26 cellular contexts compared by ENCODE assay signal in genomic region chr6:30163918-30164654, GRCh38. TPM values are rescaled to one million over a fixed set of nuclear protein-coding genes. Genes with fewer than 3 reads are reported as not detected.
A peak's percentile ranks its signal among the peaks of the same experiment; 100 is the strongest.
DNase-seq lines count a peak whose midpoint lies in the region; ATAC-seq, FAIRE-seq and TF ChIP-seq lines count a peak whose summit lies in the region.
"Had no signal": no experiment of that assay in that cellular context is flagged by ENCODE, and none has a peak within 500 bp of the region (broad histone marks: within the 10 kb centered on the region; RNA-seq: fewer than 3 reads in every experiment).

No MANE protein-coding gene starts in this region.

- H3K9ac ChIP-seq in K562 (ENCODE audit: insufficient read depth in 1 of 2, low read depth in 2 of 2, low read length in 2 of 2) (no peak overlapping the region), mucosa of rectum (ENCODE audit: low read depth in 1 of 2, low read length in 2 of 2) (peak overlapping the region; percentile 79 to 91)
- H3K9ac ChIP-seq: GM23248 had no signal

- H3K79me2 ChIP-seq in K562 (ENCODE audit: control insufficient read depth, insufficient read depth, low read length), result no peaks in the 10 kb centered on the region

- H4K20me1 ChIP-seq in K562 (replicated peaks; ENCODE audit: control insufficient read depth, insufficient read depth, low read length), result no peaks in the 10 kb centered on the region

- POLR2A ChIA-PET in K562 (lab: Yijun Ruan, JAX), result interaction anchor here (0.7 kb wide), 1 partner anchor 156 kb away, joined by 3 read pairs; no protein-coding TSS in a partner anchor

- peaks cover 0 to 14% of the 10 kb centered on the region in 2 experiments; a peak in 4 of 5 replicates for H3K4me1 ChIP-seq in K562 (replicated peaks in 1 of 2; ENCODE audit: control insufficient read depth in 2 of 2, insufficient read depth in 2 of 2, low read length in 2 of 2)
- peaks cover 7 to 8% of the 10 kb centered on the region in 2 donors for H3K4me1 ChIP-seq in mucosa of rectum (ENCODE audit: control insufficient read depth in 2 of 2, insufficient read depth in 2 of 2, low read length in 2 of 2)
- H3K4me1 ChIP-seq in breast epithelium, result no peaks in the 10 kb centered on the region
- H3K4me1 ChIP-seq: left ventricle myocardium inferior, tibial artery had no signal

- peak overlapping the region; percentile 35; the same call in 1 of the 2 replicates for H2AFZ ChIP-seq in K562 (ENCODE audit: low read depth, low read length)
- H2AFZ ChIP-seq: GM23248 had no signal

- WGBS in K562 (ENCODE audit: insufficient coverage, low coverage, missing lambda C conversion rate), result 14% methylated on average over 16 of the region's 16 CpGs

- H3K4me3 ChIP-seq in K562 (no peak overlapping the region), mucosa of rectum (ENCODE audit: low read length in 2 of 2) (peak overlapping the region; percentile 69 to 80), breast epithelium (no peak overlapping the region)
- H3K4me3 ChIP-seq: GM12878, GM23248, left ventricle myocardium inferior, tibial artery had no signal

- H3K27ac ChIP-seq in K562 (ENCODE audit: extremely low read depth, low read depth, low read length) (no peak overlapping the region), mucosa of rectum (ENCODE audit: low read depth in 2 of 2, low read length in 2 of 2) (peak overlapping the region; percentile 92 to 94), breast epithelium (no peak overlapping the region)
- H3K27ac ChIP-seq: GM23248, left ventricle myocardium inferior, tibial artery, WERI-Rb-1 had no signal

- CTCF ChIA-PET in K562 (lab: Yijun Ruan, JAX; ENCODE audit: low intra/inter-chr PET ratio), result no interaction called here

- H3K27me3 ChIP-seq in K562 (ENCODE audit: control insufficient read depth in 2 of 2, insufficient read depth in 2 of 2, low read length in 2 of 2) (peaks cover 8 to 40% of the 10 kb centered on the region in 2 experiments; a peak in 4 of 5 replicates), mucosa of rectum (ENCODE audit: control insufficient read depth in 2 of 2, insufficient read depth in 2 of 2, low read length in 2 of 2) (peaks cover 0 to 2% of the 10 kb centered on the region in 2 donors), breast epithelium (peaks cover 0 to 30% of the 10 kb centered on the region in 2 donors)

- no peak for FAIRE-seq in K562 (lab: Jason Lieb, UNC)
- FAIRE-seq: GM12878, GM19239 had no signal

- TF ChIP-seq CTCF in K562 (IDR thresholded peaks at IDR 0.05 in 2 of 3, conservative IDR thresholded peaks at IDR 0.05 in 1 of 3; ENCODE audit: insufficient read depth in 2 of 3, low read depth in 1 of 3, low read length in 3 of 3) (no peak), breast epithelium (IDR thresholded peaks at IDR 0.05) (no peak)

- peak overlapping the region; percentile 52 for H3K4me2 ChIP-seq in K562 (ENCODE audit: insufficient read depth, low read length)

- H3K9me3 ChIP-seq in K562 (replicated peaks; ENCODE audit: control insufficient read depth, insufficient read depth, low read depth, low read length) (no peaks in the 10 kb centered on the region), mucosa of rectum (ENCODE audit: control insufficient read depth in 2 of 2, low read length in 2 of 2) (no peaks in the 10 kb centered on the region), breast epithelium (no peaks in the 10 kb centered on the region)
- H3K9me3 ChIP-seq: left ventricle myocardium inferior, tibial artery had no signal

- TF ChIP-seq EP300 in K562 (IDR thresholded peaks at IDR 0.05; ENCODE audit: low read length), result no peak

- ATAC-seq in K562 (no peak), GM18505 (IDR thresholded peaks at IDR 0.05; ENCODE audit: unreplicated experiment) (no peak)
- ATAC-seq: CD8-positive, alpha-beta T cell; Right ventricle myocardium inferior had no signal

- intact Hi-C loops in K562 (cut with micrococcal nuclease) (no loop called here), breast epithelium (cut with DNase I; ENCODE audit: low total_unique reads) (no loop called here)

- no peak for TF ChIP-seq RAD21 in K562 (CRISPR knock-in tag; conservative IDR thresholded peaks at IDR 0.05 in 1 of 2, IDR thresholded peaks at IDR 0.05 in 1 of 2)

- in situ Hi-C loops in K562 (cut with MboI), result no loop called here

- BruUV-seq in K562 (replicated peaks; lab: Mats Ljungman, UMichigan), result no TSS peak

- H3K36me3 ChIP-seq in K562 (ENCODE audit: control insufficient read depth, insufficient read depth, low read length) (no peaks in the 10 kb centered on the region), mucosa of rectum (ENCODE audit: control insufficient read depth in 2 of 2, insufficient read depth in 2 of 2, low read length in 2 of 2) (peaks cover 10 to 17% of the 10 kb centered on the region in 2 donors), breast epithelium (no peaks in the 10 kb centered on the region)
- H3K36me3 ChIP-seq: left ventricle myocardium inferior, tibial artery, WERI-Rb-1 had no signal

- H3K9me1 ChIP-seq in K562 (ENCODE audit: control insufficient read depth, insufficient read depth, low read length), result no peaks in the 10 kb centered on the region

- peak; percentile 43 for DNase-seq in HT-29 (ENCODE audit: low spot score)
- DNase-seq in K562 (ENCODE audit: extremely low read depth in 1 of 4, low spot score in 3 of 4), result no peak
- DNase-seq in breast epithelium (ENCODE audit: low spot score in 2 of 2), result no peak
- DNase-seq in NAMALWA (ENCODE audit: low spot score), result no peak
- DNase-seq: activated CD4-positive, alpha-beta T cell treated with anti-CD3 and anti-CD28 coated beads, Interleukin-2, amount 50 U/mL, for 4 hours; activated CD8-positive, alpha-beta memory T cell treated with anti-CD3 and anti-CD28 coated beads, Interleukin-2, amount 50 U/mL, for 48 hours; activated gamma-delta T cell treated with Interleukin-2 at 50 U/mL for 16 hours; CD8-positive, alpha-beta T cell; cortex of kidney; DMS79; GM23248; head of caudate nucleus; left ventricle myocardium inferior; NCI-H2171; stimulated activated CD4-positive, alpha-beta T cell treated with anti-CD3 and anti-CD28 coated beads, Interleukin-4, amount 100 ng/mL, for 1 hour; T-cell; tibial artery; WERI-Rb-1 had no signal

- TF ChIP-seq POLR2A in K562 (conservative IDR thresholded peaks at IDR 0.05) (no peak), breast epithelium (IDR thresholded peaks at IDR 0.05) (no peak), GM18505 (IDR thresholded peaks at IDR 0.05; ENCODE audit: borderline replicate concordance, extremely low read depth, insufficient read depth, insufficient read length) (no peak)

RNA-seq across cellular contexts. Expression of gene TRIM15, which starts 0.7 kb away (rescaled TPM):
- 13.3 and 15.1 TPM in 2 replicates for total RNA-seq in HT-29 (2014; rRNA removed; shearing (Covaris generic))
- 0.30 TPM in 1 of 2 replicates, not detected in the other for total RNA-seq in K562 (2011; cell fraction: chromatin; rRNA removed; ENCODE audit: low replicate concordance)
- not detected in 2 replicates for total RNA-seq in K562 (2011; cell fraction: nucleolus; rRNA removed)
- total RNA-seq in K562 (2011; cell fraction: nucleoplasm; rRNA removed), result not detected in 2 replicates
- total RNA-seq in K562 (2014; rRNA removed) (2.3 and 2.6 TPM in 2 replicates), K562 (2014; rRNA removed; fragmentation: Illumina TruSeq; extraction: Trizol) (0.80 and 0.91 TPM in 2 replicates), K562 (2015; rRNA removed; fragmentation: Illumina TruSeq; extraction: Trizol) (0.34 and 0.83 TPM in 2 replicates), K562 (2021) (1.2 TPM in 2 replicates), breast epithelium (under 1 TPM in 1 of 3 donors, not detected in 2; 0.33 TPM)
- polyA plus RNA-seq in K562 (2011; rRNA removed) (0.21 and 0.65 TPM in 2 replicates), K562 (2014; fragmentation: Illumina TruSeq; extraction: Trizol) (0.70 and 1.2 TPM in 2 replicates), K562 (2014; fragmentation: Nextera tagmentation; extraction: Ambion mirVana) (under 1 TPM; 0.06 to 0.15 TPM), K562 (2014; rRNA removed) (2.2 and 2.9 TPM in 2 replicates)
- polyA plus RNA-seq in K562 (2011; cell fraction: cytosol; rRNA removed), result 0.09 and 0.13 TPM in 2 replicates
- polyA plus RNA-seq in K562 (2011; cell fraction: nucleus; rRNA removed), result 0.98 and 1.8 TPM in 2 replicates
- 0.99 and 1.2 TPM in 2 replicates for polyA plus RNA-seq in K562 (2012)
- 0.14 and 0.42 TPM in 2 replicates for polyA minus RNA-seq in K562 (2011; rRNA and poly(A)+ RNA removed)
- polyA minus RNA-seq in K562 (2011; cell fraction: cytosol; rRNA and poly(A)+ RNA removed), result 1.6 TPM in 1 of 2 replicates, not detected in the other
- polyA minus RNA-seq in K562 (2011; cell fraction: nucleus; rRNA and poly(A)+ RNA removed), result 0.54 and 0.89 TPM in 2 replicates
- total RNA-seq: CD8-positive, alpha-beta T cell; GM12878; GM23248; left ventricle myocardium inferior; mononuclear cell; pulmonary artery endothelial cell; Right ventricle myocardium inferior; T-cell had no signal
- polyA plus RNA-seq: adipose tissue, GM23248 had no signal

RNA-seq across cellular contexts. Expression of gene TRIM10, which starts 3.1 kb away (rescaled TPM):
- total RNA-seq in HT-29 (2014; rRNA removed; shearing (Covaris generic)), result 1.2 and 2.1 TPM in 2 replicates
- 0.07 TPM in 1 of 2 replicates, not detected in the other for total RNA-seq in K562 (2011; cell fraction: chromatin; rRNA removed; ENCODE audit: low replicate concordance)
- total RNA-seq in K562 (2011; cell fraction: nucleolus; rRNA removed), result not detected in 2 replicates
- 0.15 TPM in 1 of 2 replicates, not detected in the other for total RNA-seq in K562 (2011; cell fraction: nucleoplasm; rRNA removed)
- total RNA-seq in K562 (2014; rRNA removed), result 0.36 and 0.61 TPM in 2 replicates
- total RNA-seq in K562 (2014; rRNA removed; fragmentation: Illumina TruSeq; extraction: Trizol), result 0.65 and 0.73 TPM in 2 replicates
- 0.36 and 0.38 TPM in 2 replicates for total RNA-seq in K562 (2015; rRNA removed; fragmentation: Illumina TruSeq; extraction: Trizol)
- 0.58 and 0.86 TPM in 2 replicates for total RNA-seq in K562 (2021)
- 0.26 and 0.31 TPM in 2 replicates for polyA plus RNA-seq in K562 (2011; rRNA removed)
- polyA plus RNA-seq in K562 (2011; cell fraction: cytosol; rRNA removed), result 0.09 and 0.19 TPM in 2 replicates
- polyA plus RNA-seq in K562 (2011; cell fraction: nucleus; rRNA removed), result 0.40 and 0.62 TPM in 2 replicates
- 0.55 and 0.68 TPM in 2 replicates for polyA plus RNA-seq in K562 (2012)
- 0.74 and 0.83 TPM in 2 replicates for polyA plus RNA-seq in K562 (2014; fragmentation: Illumina TruSeq; extraction: Trizol)
- polyA plus RNA-seq in K562 (2014; fragmentation: Nextera tagmentation; extraction: Ambion mirVana), result under 1 TPM; 0.15 to 0.36 TPM
- polyA plus RNA-seq in K562 (2014; rRNA removed), result 0.90 and 1.00 TPM in 2 replicates
- polyA minus RNA-seq in K562 (2011; rRNA and poly(A)+ RNA removed), result 0.09 and 0.14 TPM in 2 replicates
- polyA minus RNA-seq in K562 (2011; cell fraction: cytosol; rRNA and poly(A)+ RNA removed), result not detected in 2 replicates
- polyA minus RNA-seq in K562 (2011; cell fraction: nucleus; rRNA and poly(A)+ RNA removed), result 0.11 TPM in 1 of 2 replicates, not detected in the other
- not detected for total RNA-seq in breast epithelium
- total RNA-seq: CD8-positive, alpha-beta T cell; GM12878; left ventricle myocardium inferior; pulmonary artery endothelial cell; Right ventricle myocardium inferior; T-cell had no signal
- polyA plus RNA-seq: adipose tissue, GM23248 had no signal

RNA-seq across cellular contexts. Expression of gene TRIM40, which starts 28.1 kb away (rescaled TPM):
- not detected in 2 replicates for total RNA-seq in HT-29 (2014; rRNA removed; shearing (Covaris generic))
- total RNA-seq in K562 (2011; cell fraction: chromatin; rRNA removed; ENCODE audit: low replicate concordance), result not detected in 2 replicates
- total RNA-seq in K562 (2011; cell fraction: nucleolus; rRNA removed), result not detected in 2 replicates
- total RNA-seq in K562 (2011; cell fraction: nucleoplasm; rRNA removed), result not detected in 2 replicates
- not detected in 2 replicates for total RNA-seq in K562 (2014; rRNA removed)
- total RNA-seq in K562 (2014; rRNA removed; fragmentation: Illumina TruSeq; extraction: Trizol), result not detected in 2 replicates
- not detected in 2 replicates for total RNA-seq in K562 (2015; rRNA removed; fragmentation: Illumina TruSeq; extraction: Trizol)
- total RNA-seq in K562 (2021), result not detected in 2 replicates
- not detected in 2 replicates for polyA plus RNA-seq in K562 (2011; rRNA removed)
- not detected in 2 replicates for polyA plus RNA-seq in K562 (2011; cell fraction: cytosol; rRNA removed)
- 0.10 TPM in 1 of 2 replicates, not detected in the other for polyA plus RNA-seq in K562 (2011; cell fraction: nucleus; rRNA removed)
- polyA plus RNA-seq in K562 (2012), result 0.10 TPM in 1 of 2 replicates, not detected in the other
- polyA plus RNA-seq in K562 (2014; fragmentation: Illumina TruSeq; extraction: Trizol), result not detected in 2 replicates
- under 1 TPM in 1 of 2 experiments, not detected in 1; 0.04 TPM for polyA plus RNA-seq in K562 (2014; fragmentation: Nextera tagmentation; extraction: Ambion mirVana)
- 0.08 TPM in 1 of 2 replicates, not detected in the other for polyA plus RNA-seq in K562 (2014; rRNA removed)
- polyA minus RNA-seq in K562 (2011; rRNA and poly(A)+ RNA removed), result not detected in 2 replicates
- not detected in 2 replicates for polyA minus RNA-seq in K562 (2011; cell fraction: cytosol; rRNA and poly(A)+ RNA removed)
- polyA minus RNA-seq in K562 (2011; cell fraction: nucleus; rRNA and poly(A)+ RNA removed), result not detected in 2 replicates
- total RNA-seq in breast epithelium, result under 1 TPM in 1 of 3 donors, not detected in 2; 0.33 TPM
- total RNA-seq: CD8-positive, alpha-beta T cell; GM12878; GM23248; left ventricle myocardium inferior; pulmonary artery endothelial cell; Right ventricle myocardium inferior; T-cell had no signal
- polyA plus RNA-seq: adipose tissue, GM12878, GM23248 had no signal

RNA-seq across cellular contexts. Expression of gene TRIM26, which starts 49.1 kb away (rescaled TPM):
- total RNA-seq in HT-29 (2014; rRNA removed; shearing (Covaris generic)), result 63.1 and 63.5 TPM in 2 replicates
- total RNA-seq in K562 (2011; cell fraction: chromatin; rRNA removed; ENCODE audit: low replicate concordance), result 2.1 and 2.6 TPM in 2 replicates
- total RNA-seq in K562 (2011; cell fraction: nucleolus; rRNA removed), result 1.1 and 1.2 TPM in 2 replicates
- 2.0 and 3.1 TPM in 2 replicates for total RNA-seq in K562 (2011; cell fraction: nucleoplasm; rRNA removed)
- total RNA-seq in K562 (2014; rRNA removed) (2.8 and 5.3 TPM in 2 replicates), K562 (2014; rRNA removed; fragmentation: Illumina TruSeq; extraction: Trizol) (2.2 TPM in 2 replicates), K562 (2015; rRNA removed; fragmentation: Illumina TruSeq; extraction: Trizol) (3.7 and 4.3 TPM in 2 replicates), K562 (2021) (5.0 and 5.3 TPM in 2 replicates), breast epithelium (10 to 100 TPM; 31.7 to 66.2 (median 47.5) TPM)
- polyA plus RNA-seq in K562 (2011; rRNA removed) (1.4 and 2.0 TPM in 2 replicates), K562 (2014; fragmentation: Illumina TruSeq; extraction: Trizol) (5.0 and 5.1 TPM in 2 replicates), K562 (2014; fragmentation: Nextera tagmentation; extraction: Ambion mirVana) (1 to 10 TPM in 1 of 2 experiments, under 1 TPM in 1; 0.80 to 1.1 TPM), K562 (2014; rRNA removed) (2.6 and 3.7 TPM in 2 replicates)
- 1.1 and 1.2 TPM in 2 replicates for polyA plus RNA-seq in K562 (2011; cell fraction: cytosol; rRNA removed)
- polyA plus RNA-seq in K562 (2011; cell fraction: nucleus; rRNA removed), result 1.9 and 2.2 TPM in 2 replicates
- polyA plus RNA-seq in K562 (2012), result 3.4 and 3.5 TPM in 2 replicates
- polyA minus RNA-seq in K562 (2011; rRNA and poly(A)+ RNA removed), result 1.2 and 1.3 TPM in 2 replicates
- 1.4 and 1.6 TPM in 2 replicates for polyA minus RNA-seq in K562 (2011; cell fraction: cytosol; rRNA and poly(A)+ RNA removed)
- 0.67 and 0.94 TPM in 2 replicates for polyA minus RNA-seq in K562 (2011; cell fraction: nucleus; rRNA and poly(A)+ RNA removed)

RNA-seq across cellular contexts. Expression of gene TRIM31, which starts 51.2 kb away (rescaled TPM):
- total RNA-seq in HT-29 (2014; rRNA removed; shearing (Covaris generic)), result 112 and 119 TPM in 2 replicates
- not detected in 2 replicates for total RNA-seq in K562 (2011; cell fraction: chromatin; rRNA removed; ENCODE audit: low replicate concordance)
- total RNA-seq in K562 (2011; cell fraction: nucleolus; rRNA removed), result not detected in 2 replicates
- total RNA-seq in K562 (2011; cell fraction: nucleoplasm; rRNA removed), result not detected in 2 replicates
- total RNA-seq in K562 (2014; rRNA removed) (not detected in 2 replicates), K562 (2014; rRNA removed; fragmentation: Illumina TruSeq; extraction: Trizol) (not detected in 2 replicates), K562 (2015; rRNA removed; fragmentation: Illumina TruSeq; extraction: Trizol) (not detected in 2 replicates), K562 (2021) (not detected in 2 replicates), breast epithelium (1 to 10 TPM in 1 of 3 donors, not detected in 2; 3.3 TPM)
- polyA plus RNA-seq in K562 (2011; rRNA removed) (not detected in 2 replicates), K562 (2014; fragmentation: Illumina TruSeq; extraction: Trizol) (not detected in 2 replicates), K562 (2014; fragmentation: Nextera tagmentation; extraction: Ambion mirVana) (not detected), K562 (2014; rRNA removed) (not detected in 2 replicates)
- polyA plus RNA-seq in K562 (2011; cell fraction: cytosol; rRNA removed), result not detected in 2 replicates
- polyA plus RNA-seq in K562 (2011; cell fraction: nucleus; rRNA removed), result not detected in 2 replicates
- polyA plus RNA-seq in K562 (2012), result not detected in 2 replicates
- not detected in 2 replicates for polyA minus RNA-seq in K562 (2011; rRNA and poly(A)+ RNA removed)
- polyA minus RNA-seq in K562 (2011; cell fraction: cytosol; rRNA and poly(A)+ RNA removed), result not detected in 2 replicates
- polyA minus RNA-seq in K562 (2011; cell fraction: nucleus; rRNA and poly(A)+ RNA removed), result not detected in 2 replicates
- total RNA-seq: CD8-positive, alpha-beta T cell; GM23248; left ventricle myocardium inferior; pulmonary artery endothelial cell; Right ventricle myocardium inferior had no signal
- polyA plus RNA-seq: GM23248 had no signal

Comparison
In these comparisons a context has a peak if more than half of its experiments do, and no peak if none do; other contexts are left out.
1. H3K27ac ChIP-seq: peak in mucosa of rectum (2 of 2); none in K562 (single experiment) and breast epithelium (0 of 2).
2. H3K4me3 ChIP-seq: peak in mucosa of rectum (2 of 2); none in K562 (single experiment) and breast epithelium (0 of 3).
3. H3K9ac ChIP-seq: peak in mucosa of rectum (2 of 2); none in K562 (0 of 2).